In genomic region chr2:96685592-96686459, GRCh38 we compare ENCODE assay signal across 1 cellular context.
TF ChIP-seq lines count a peak whose summit lies in the region.

No MANE protein-coding gene starts in this region.

TF ChIP-seq in HepG2, 621 proteins besides CTCF, POLR2A, EP300 and RAD21 (continued from another document and continues in another):
- TF ChIP-seq KIAA2018 (CRISPR knock-in tag; IDR thresholded peaks at IDR 0.05; ENCODE audit: borderline replicate concordance): peak; percentile 96; the same call in 1 of the 2 replicates
- TF ChIP-seq ZFP36L1 (CRISPR knock-in tag; IDR thresholded peaks at IDR 0.05): peak; percentile 53; the same call in 1 of the 2 replicates
- no peak for TF ChIP-seq ZBTB14 (CRISPR knock-in tag; IDR thresholded peaks at IDR 0.05)
- no peak for TF ChIP-seq ZNF7 (CRISPR knock-in tag; IDR thresholded peaks at IDR 0.05)
- no peak; the same call in none of the 2 replicates for TF ChIP-seq ZNF644 (CRISPR knock-in tag; IDR thresholded peaks at IDR 0.05; ENCODE audit: low read depth)
- TF ChIP-seq NR3C1 (CRISPR knock-in tag; IDR thresholded peaks at IDR 0.05): no peak
- no peak; the same call in 1 of the 2 replicates for TF ChIP-seq ZSCAN25 (CRISPR knock-in tag; IDR thresholded peaks at IDR 0.05)
- no peak for TF ChIP-seq REL (CRISPR knock-in tag; conservative IDR thresholded peaks at IDR 0.05)
- TF ChIP-seq MYNN (CRISPR knock-in tag; IDR thresholded peaks at IDR 0.05; ENCODE audit: low read depth): no peak
- TF ChIP-seq EHMT2 (IDR thresholded peaks at IDR 0.05; ENCODE audit: borderline replicate concordance, low read depth, low read length): no peak
- no peak for TF ChIP-seq SMARCC2 (IDR thresholded peaks at IDR 0.05)
- no peak for TF ChIP-seq GTF2F1 (IDR thresholded peaks at IDR 0.05; ENCODE audit: low read length)
- TF ChIP-seq PATZ1 (CRISPR knock-in tag; IDR thresholded peaks at IDR 0.05): peak; percentile 78
- TF ChIP-seq ZNF713 (CRISPR knock-in tag; IDR thresholded peaks at IDR 0.05): no peak
- TF ChIP-seq SP140L (CRISPR knock-in tag; IDR thresholded peaks at IDR 0.05; ENCODE audit: borderline replicate concordance): no peak
- TF ChIP-seq ZNF589 (CRISPR knock-in tag; conservative IDR thresholded peaks at IDR 0.05): no peak
- no peak for TF ChIP-seq ZNF530 (CRISPR knock-in tag; IDR thresholded peaks at IDR 0.05; ENCODE audit: low read depth)
- 0 out of 2 replicates have a peak, but pooled peaks have one; percentile 13 for TF ChIP-seq SOX5 (CRISPR knock-in tag; IDR thresholded peaks at IDR 0.05; ENCODE audit: borderline replicate concordance)
- TF ChIP-seq NFE2L1 (CRISPR knock-in tag; IDR thresholded peaks at IDR 0.05; ENCODE audit: borderline replicate concordance): no peak; the same call in 1 of the 2 replicates
- TF ChIP-seq RARA (CRISPR knock-in tag; IDR thresholded peaks at IDR 0.05): peak; percentile 41
- TF ChIP-seq TCF7 (IDR thresholded peaks at IDR 0.05; ENCODE audit: low read depth): no peak
- TF ChIP-seq ZNF224 (CRISPR knock-in tag; IDR thresholded peaks at IDR 0.05): no peak
- no peak for TF ChIP-seq ATF7-NPFF (CRISPR knock-in tag; IDR thresholded peaks at IDR 0.05; ENCODE audit: low read depth)
- no peak; the same call in 1 of the 2 replicates for TF ChIP-seq POLR2G (IDR thresholded peaks at IDR 0.05; ENCODE audit: low read depth, low read length)
- no peak for TF ChIP-seq ZNF496 (CRISPR knock-in tag; IDR thresholded peaks at IDR 0.05; ENCODE audit: insufficient replicate concordance)
- peak; percentile 81 for TF ChIP-seq KDM5B (CRISPR knock-in tag; IDR thresholded peaks at IDR 0.05; ENCODE audit: borderline replicate concordance)
- no peak for TF ChIP-seq ZFP1 (CRISPR knock-in tag; IDR thresholded peaks at IDR 0.05)
- peak; percentile 88 for TF ChIP-seq THAP9 (CRISPR knock-in tag; IDR thresholded peaks at IDR 0.05; ENCODE audit: borderline replicate concordance)
- no peak for TF ChIP-seq NRL (CRISPR knock-in tag; IDR thresholded peaks at IDR 0.05; ENCODE audit: borderline replicate concordance)
- no peak for TF ChIP-seq PLRG1 (conservative IDR thresholded peaks at IDR 0.05)
- TF ChIP-seq ZBTB20 (CRISPR knock-in tag; IDR thresholded peaks at IDR 0.05; ENCODE audit: borderline replicate concordance, low read depth): peak; percentile 25; the same call in 1 of the 2 replicates
- TF ChIP-seq TOE1 (CRISPR knock-in tag; IDR thresholded peaks at IDR 0.05): no peak; the same call in 1 of the 2 replicates
- no peak for TF ChIP-seq BATF2 (CRISPR knock-in tag; IDR thresholded peaks at IDR 0.05)
- TF ChIP-seq ZNF451 (CRISPR knock-in tag; IDR thresholded peaks at IDR 0.05): no peak
- TF ChIP-seq ZNF652 (CRISPR knock-in tag; IDR thresholded peaks at IDR 0.05; ENCODE audit: borderline replicate concordance, low read depth): peak; percentile 65; the same call in 1 of the 2 replicates
- no peak for TF ChIP-seq ZNF138 (CRISPR knock-in tag; IDR thresholded peaks at IDR 0.05; ENCODE audit: low read depth)
- TF ChIP-seq ZNF263 (CRISPR knock-in tag; IDR thresholded peaks at IDR 0.05): peak; percentile 96
- no peak for TF ChIP-seq RNF2 (conservative IDR thresholded peaks at IDR 0.05; ENCODE audit: low read depth)
- TF ChIP-seq SP2 (CRISPR knock-in tag; IDR thresholded peaks at IDR 0.05): no peak
- no peak for TF ChIP-seq NFAT5 (CRISPR knock-in tag; IDR thresholded peaks at IDR 0.05)
- TF ChIP-seq TRIM22 (IDR thresholded peaks at IDR 0.05): no peak
- TF ChIP-seq CEBPB (IDR thresholded peaks at IDR 0.05; ENCODE audit: borderline replicate concordance, low read depth, low read length): no peak
